ENCODE assay signal across 19 cellular contexts in the genomic region with DNA sequence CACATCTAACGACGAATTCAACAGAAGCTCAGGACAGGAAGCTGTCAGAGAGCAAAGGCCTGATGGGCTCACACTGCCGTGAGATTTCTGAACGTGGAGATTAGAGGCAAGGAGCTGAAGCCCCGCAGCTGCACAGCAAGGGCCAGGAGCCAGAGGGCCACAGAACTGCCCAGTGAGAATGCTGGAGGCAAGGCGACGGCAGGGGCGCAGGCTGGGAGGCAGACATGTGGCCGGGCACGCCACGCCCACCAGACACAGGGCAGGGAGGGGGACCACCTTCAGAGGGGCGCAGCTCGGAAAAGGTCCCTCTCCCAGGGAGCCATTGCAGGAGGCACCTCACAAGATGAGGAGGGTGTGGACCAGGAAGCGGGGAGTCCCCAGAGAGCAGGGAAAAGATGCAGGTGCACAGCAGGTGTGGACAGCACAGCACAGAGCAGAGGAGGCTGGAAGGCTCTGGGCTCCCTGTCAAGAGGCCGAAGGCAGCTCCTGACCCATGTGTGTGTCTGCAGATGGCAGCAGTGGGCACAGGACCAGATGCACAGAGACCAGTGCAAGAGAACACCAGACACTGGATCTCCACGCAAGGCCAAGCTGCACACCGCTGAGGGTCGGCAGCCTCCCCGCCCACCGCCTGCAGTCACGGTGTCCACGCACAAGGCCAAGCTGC. TPM values are rescaled to one million over a fixed set of nuclear protein-coding genes. Genes with fewer than 3 reads are reported as not detected.
DNase-seq lines count a peak whose midpoint lies in the region; ATAC-seq, FAIRE-seq and TF ChIP-seq lines count a peak whose summit lies in the region.
"Had no signal": no experiment of that assay in that cellular context is flagged by ENCODE, and none has a peak within 500 bp of the region (broad histone marks: within the 10 kb centered on the region; RNA-seq: fewer than 3 reads in every experiment).

No MANE protein-coding gene starts in this region.

- no peak for ATAC-seq in WTC11
- ATAC-seq in HepG2: no peak
- ATAC-seq: CD8-positive, alpha-beta T cell; HCT116 had no signal

- no peak overlapping the region for H3K4me2 ChIP-seq in HepG2 (ENCODE audit: low read depth, low read length)

- H3K4me1 ChIP-seq in HepG2 (ENCODE audit: insufficient read depth, low read length): no peaks in the 10 kb centered on the region

- no peak for FAIRE-seq in HepG2 (lab: Jason Lieb, UNC)
- FAIRE-seq: GM12892 had no signal

- CTCF ChIA-PET in WTC11 (lab: Charles Lee) (interaction anchor here (0.9 to 1.0 kb wide), 2 partner anchors 20 to 209 kb away, joined by 3 to 4 read pairs; no protein-coding TSS in a partner anchor), HepG2 (lab: Yijun Ruan, JAX; ENCODE audit: low intra/inter-chr PET ratio, low total read pairs) (no interaction called here)

- H3K27me3 Mint-ChIP-seq in WTC11 (ENCODE audit: low read depth): no peaks in the 10 kb centered on the region

- DNase-seq in G401 (ENCODE audit: low spot score) (peak; percentile 77), WTC11 (ENCODE audit: low spot score) (no peak), HepG2 (ENCODE audit: low spot score) (no peak), substantia nigra (lab: John Stamatoyannopoulos, UW) (peak in 12 of 49 donors; percentile 17 to 65 (median 37)), RPMI8226 (no peak), UCSD-AML1 (lab: John Stamatoyannopoulos, UW; ENCODE audit: unreplicated experiment) (no peak), dermis blood vessel endothelial cell (no peak)
- DNase-seq: ACHN; CD8-positive, alpha-beta T cell; DND-41; GF-D8; KG1; NCI-H1417 treated with DMSO at 0.1 percent for 48 hours; NCI-H1930; NCI-H446; NCI-H69 had no signal

- no peak overlapping the region for H3K27ac ChIP-seq in HepG2 (ENCODE audit: extremely low read length, insufficient read depth, low read length)
- peak overlapping the region; percentile 30 for H3K27ac ChIP-seq in substantia nigra (ENCODE audit: low read depth, low read length, poor library complexity, severe bottlenecking)
- H3K27ac ChIP-seq: SK-N-MC had no signal

- H3K27ac Mint-ChIP-seq in WTC11: peak overlapping the region; percentile 44; the same call in 1 of the 2 replicates
- H3K27ac Mint-ChIP-seq: CD8-positive, alpha-beta T cell had no signal

- peaks cover 3% of the 10 kb centered on the region for H3K79me2 ChIP-seq in HepG2 (ENCODE audit: insufficient read depth, low read length)

- no peaks in the 10 kb centered on the region for H3K36me3 Mint-ChIP-seq in WTC11

- no TSS peak for BruUV-seq in HepG2 (replicated peaks; lab: Mats Ljungman, UMichigan)

- H3K9me3 ChIP-seq in HepG2 (ENCODE audit: low read length): no peaks in the 10 kb centered on the region

- POLR2A ChIA-PET in WTC11 (lab: Charles Lee): no interaction called here
- POLR2A ChIA-PET in HepG2 (lab: Yijun Ruan, JAX): interaction anchor here (0.8 kb wide), 1 partner anchor 30 kb away, joined by 3 read pairs; a partner anchor contains a TSS

- TF ChIP-seq POLR2A in HepG2 (IDR thresholded peaks at IDR 0.05; ENCODE audit: insufficient read depth in 1 of 2, low read depth in 2 of 2, low read length in 2 of 2): no peak

- H2AFZ ChIP-seq in HepG2 (ENCODE audit: low read length): no peak overlapping the region

- intact Hi-C loops in HepG2 (cut with micrococcal nuclease; ENCODE audit: unreplicated experiment): no loop called here

- H3K4me3 Mint-ChIP-seq in WTC11: no peak overlapping the region
- H3K4me3 Mint-ChIP-seq: CD8-positive, alpha-beta T cell had no signal

- H4K20me1 ChIP-seq in HepG2 (ENCODE audit: insufficient read depth, low read length): no peaks in the 10 kb centered on the region; the same call in 1 of the 2 replicates

- TF ChIP-seq CTCF in WTC11 (IDR thresholded peaks at IDR 0.05) (no peak), HepG2 (CRISPR knock-in tag; IDR thresholded peaks at IDR 0.05) (0 out of 2 replicates have a peak, but pooled peaks have one; percentile 19)

- no peak overlapping the region for H3K9ac ChIP-seq in HepG2 (ENCODE audit: insufficient read depth, low read depth, low read length)

- H3K4me3 ChIP-seq in HepG2 (replicated peaks in 1 of 3; ENCODE audit: insufficient read depth in 1 of 3, low read depth in 2 of 3, low read length in 3 of 3): no peak overlapping the region
- H3K4me3 ChIP-seq: SK-N-MC had no signal

- no peak for TF ChIP-seq RAD21 in HepG2 (CRISPR knock-in tag; IDR thresholded peaks at IDR 0.05)

- 95% methylated on average over 15 of the region's 22 CpGs for WGBS in HepG2 (ENCODE audit: low lambda C conversion rate)

- H3K27me3 ChIP-seq in HepG2 (ENCODE audit: control insufficient read depth in 1 of 2, insufficient read depth in 2 of 2, low read length in 2 of 2): no peaks in the 10 kb centered on the region

- peaks cover 1 to 5% of the 10 kb centered on the region in 2 experiments; a peak in 3 of 5 replicates for H3K36me3 ChIP-seq in HepG2 (replicated peaks in 1 of 2; ENCODE audit: control insufficient read depth in 1 of 2, insufficient read depth in 2 of 2, low read length in 2 of 2)

- peaks cover 3% of the 10 kb centered on the region; the same call in 1 of the 2 replicates for H3K4me1 Mint-ChIP-seq in WTC11

- H3K9me3 Mint-ChIP-seq in WTC11: no peaks in the 10 kb centered on the region
- H3K9me3 Mint-ChIP-seq: CD8-positive, alpha-beta T cell had no signal

- in situ Hi-C loops in G401 (cut with HindIII; ENCODE audit: low sequenced_read_pairs) (no loop called here), HepG2 (cut with HindIII; ENCODE audit: extremely low pct_ligation_motif_present, low pct_unique_long_range_greater_than_20kb) (no loop called here)

- TF ChIP-seq EP300 in HepG2 (IDR thresholded peaks at IDR 0.05; ENCODE audit: low read depth in 2 of 2, low read length in 2 of 2) (no peak), HepG2 (CRISPR knock-in tag; IDR thresholded peaks at IDR 0.05; ENCODE audit: borderline replicate concordance) (no peak)

RNA-seq across cellular contexts. Expression of a gene that starts 23.0 kb away (rescaled TPM):
- 40.4 and 42.6 TPM in 2 replicates for total RNA-seq in G401 (2014; rRNA removed; shearing (Covaris generic))
- total RNA-seq in WTC11 (2021) (7.8 to 10.0 TPM (median 8.3 TPM) in 3 replicates), HepG2 (2016; rRNA removed; fragmentation: Illumina TruSeq; extraction: Trizol) (not detected in 2 replicates), dermis blood vessel endothelial cell (68.1 and 81.5 TPM in 2 replicates)
- not detected in 2 replicates for total RNA-seq in HepG2 (2016; cell fraction: cytosol; rRNA removed; fragmentation: Illumina TruSeq; extraction: Trizol; ENCODE audit: low read depth)
- not detected in 2 replicates for total RNA-seq in HepG2 (2016; cell fraction: insoluble cytoplasmic fraction; rRNA removed; fragmentation: Illumina TruSeq; extraction: Trizol)
- total RNA-seq in HepG2 (2016; cell fraction: membrane; rRNA removed; fragmentation: Illumina TruSeq; extraction: Trizol): not detected in 2 replicates
- total RNA-seq in HepG2 (2016; cell fraction: nucleus; rRNA removed; fragmentation: Illumina TruSeq; extraction: Trizol): not detected in 2 replicates
- polyA plus RNA-seq in HepG2 (2011; rRNA removed): not detected in 2 replicates
- polyA plus RNA-seq in HepG2 (2011; cell fraction: cytosol; rRNA removed): not detected in 2 replicates
- not detected in 2 replicates for polyA plus RNA-seq in HepG2 (2011; cell fraction: nucleus; rRNA removed)
- 0.08 and 0.11 TPM in 2 replicates for polyA plus RNA-seq in HepG2 (2012)
- not detected in 2 replicates for polyA plus RNA-seq in HepG2 (2016; cell fraction: cytosol; fragmentation: Illumina TruSeq; extraction: Trizol; ENCODE audit: low read depth)
- polyA plus RNA-seq in HepG2 (2016; cell fraction: insoluble cytoplasmic fraction; fragmentation: Illumina TruSeq; extraction: Trizol; ENCODE audit: low read depth): not detected in 2 replicates
- not detected in 2 replicates for polyA plus RNA-seq in HepG2 (2016; cell fraction: membrane; fragmentation: Illumina TruSeq; extraction: Trizol; ENCODE audit: low read depth)
- polyA plus RNA-seq in HepG2 (2016; cell fraction: nucleus; fragmentation: Illumina TruSeq; extraction: Trizol; ENCODE audit: insufficient read depth, low read depth): not detected in 2 replicates
- polyA minus RNA-seq in HepG2 (2011; rRNA and poly(A)+ RNA removed; ENCODE audit: low replicate concordance): 40.4 TPM in 1 of 2 replicates, not detected in the other
- not detected in 2 replicates for polyA minus RNA-seq in HepG2 (2011; cell fraction: cytosol; rRNA and poly(A)+ RNA removed)
- 0.26 TPM in 1 of 2 replicates, not detected in the other for polyA minus RNA-seq in HepG2 (2011; cell fraction: nucleus; rRNA and poly(A)+ RNA removed)

RNA-seq across cellular contexts. Expression of a gene that starts 29.4 kb away (rescaled TPM):
- 30.3 and 46.8 TPM in 2 replicates for total RNA-seq in G401 (2014; rRNA removed; shearing (Covaris generic))
- total RNA-seq in WTC11 (2021): 23.9 to 26.5 TPM (median 26.4 TPM) in 3 replicates
- total RNA-seq in HepG2 (2016; rRNA removed; fragmentation: Illumina TruSeq; extraction: Trizol): 6.4 and 11.0 TPM in 2 replicates
- total RNA-seq in HepG2 (2016; cell fraction: cytosol; rRNA removed; fragmentation: Illumina TruSeq; extraction: Trizol; ENCODE audit: low read depth): 5.6 and 7.0 TPM in 2 replicates
- 5.9 and 10.9 TPM in 2 replicates for total RNA-seq in HepG2 (2016; cell fraction: insoluble cytoplasmic fraction; rRNA removed; fragmentation: Illumina TruSeq; extraction: Trizol)
- total RNA-seq in HepG2 (2016; cell fraction: membrane; rRNA removed; fragmentation: Illumina TruSeq; extraction: Trizol): 4.2 and 5.2 TPM in 2 replicates
- 11.8 and 16.0 TPM in 2 replicates for total RNA-seq in HepG2 (2016; cell fraction: nucleus; rRNA removed; fragmentation: Illumina TruSeq; extraction: Trizol)
- polyA plus RNA-seq in HepG2 (2011; rRNA removed): 5.1 and 5.7 TPM in 2 replicates
- polyA plus RNA-seq in HepG2 (2011; cell fraction: cytosol; rRNA removed): 3.4 and 3.6 TPM in 2 replicates
- polyA plus RNA-seq in HepG2 (2011; cell fraction: nucleus; rRNA removed): 32.9 and 41.6 TPM in 2 replicates
- 7.1 and 9.1 TPM in 2 replicates for polyA plus RNA-seq in HepG2 (2012)
- polyA plus RNA-seq in HepG2 (2016; cell fraction: cytosol; fragmentation: Illumina TruSeq; extraction: Trizol; ENCODE audit: low read depth): 0.58 and 0.88 TPM in 2 replicates
- 6.9 and 7.1 TPM in 2 replicates for polyA plus RNA-seq in HepG2 (2016; cell fraction: insoluble cytoplasmic fraction; fragmentation: Illumina TruSeq; extraction: Trizol; ENCODE audit: low read depth)
- polyA plus RNA-seq in HepG2 (2016; cell fraction: membrane; fragmentation: Illumina TruSeq; extraction: Trizol; ENCODE audit: low read depth): 1.6 and 1.8 TPM in 2 replicates
- 26.5 and 31.7 TPM in 2 replicates for polyA plus RNA-seq in HepG2 (2016; cell fraction: nucleus; fragmentation: Illumina TruSeq; extraction: Trizol; ENCODE audit: insufficient read depth, low read depth)
- 15.5 TPM in 2 replicates for polyA minus RNA-seq in HepG2 (2011; rRNA and poly(A)+ RNA removed; ENCODE audit: low replicate concordance)
- 6.0 and 7.0 TPM in 2 replicates for polyA minus RNA-seq in HepG2 (2011; cell fraction: cytosol; rRNA and poly(A)+ RNA removed)
- 25.0 and 27.4 TPM in 2 replicates for polyA minus RNA-seq in HepG2 (2011; cell fraction: nucleus; rRNA and poly(A)+ RNA removed)
- total RNA-seq in dermis blood vessel endothelial cell: 56.5 and 71.5 TPM in 2 replicates

RNA-seq across cellular contexts. Expression of a gene that starts 43.2 kb away (rescaled TPM):
- 36.9 and 50.7 TPM in 2 replicates for total RNA-seq in G401 (2014; rRNA removed; shearing (Covaris generic))
- total RNA-seq in WTC11 (2021) (90.7 to 100 TPM (median 98.0 TPM) in 3 replicates), HepG2 (2016; rRNA removed; fragmentation: Illumina TruSeq; extraction: Trizol) (14.6 and 23.6 TPM in 2 replicates), dermis blood vessel endothelial cell (63.6 and 74.0 TPM in 2 replicates)
- 32.3 and 33.7 TPM in 2 replicates for total RNA-seq in HepG2 (2016; cell fraction: cytosol; rRNA removed; fragmentation: Illumina TruSeq; extraction: Trizol; ENCODE audit: low read depth)
- 10.5 and 22.9 TPM in 2 replicates for total RNA-seq in HepG2 (2016; cell fraction: insoluble cytoplasmic fraction; rRNA removed; fragmentation: Illumina TruSeq; extraction: Trizol)
- 48.2 and 50.4 TPM in 2 replicates for total RNA-seq in HepG2 (2016; cell fraction: membrane; rRNA removed; fragmentation: Illumina TruSeq; extraction: Trizol)
- 18.0 and 23.5 TPM in 2 replicates for total RNA-seq in HepG2 (2016; cell fraction: nucleus; rRNA removed; fragmentation: Illumina TruSeq; extraction: Trizol)
- polyA plus RNA-seq in HepG2 (2011; rRNA removed): 27.6 and 33.7 TPM in 2 replicates
- polyA plus RNA-seq in HepG2 (2011; cell fraction: cytosol; rRNA removed): 22.9 and 31.9 TPM in 2 replicates
- polyA plus RNA-seq in HepG2 (2011; cell fraction: nucleus; rRNA removed): 175 and 213 TPM in 2 replicates
- polyA plus RNA-seq in HepG2 (2012): 22.4 and 34.0 TPM in 2 replicates
- 37.2 and 44.2 TPM in 2 replicates for polyA plus RNA-seq in HepG2 (2016; cell fraction: cytosol; fragmentation: Illumina TruSeq; extraction: Trizol; ENCODE audit: low read depth)
- polyA plus RNA-seq in HepG2 (2016; cell fraction: insoluble cytoplasmic fraction; fragmentation: Illumina TruSeq; extraction: Trizol; ENCODE audit: low read depth): 16.9 and 23.7 TPM in 2 replicates
- 47.5 and 52.5 TPM in 2 replicates for polyA plus RNA-seq in HepG2 (2016; cell fraction: membrane; fragmentation: Illumina TruSeq; extraction: Trizol; ENCODE audit: low read depth)
- 55.8 and 60.4 TPM in 2 replicates for polyA plus RNA-seq in HepG2 (2016; cell fraction: nucleus; fragmentation: Illumina TruSeq; extraction: Trizol; ENCODE audit: insufficient read depth, low read depth)
- polyA minus RNA-seq in HepG2 (2011; rRNA and poly(A)+ RNA removed; ENCODE audit: low replicate concordance): 21.1 and 44.9 TPM in 2 replicates
- 12.7 and 16.0 TPM in 2 replicates for polyA minus RNA-seq in HepG2 (2011; cell fraction: cytosol; rRNA and poly(A)+ RNA removed)
- 29.4 and 36.3 TPM in 2 replicates for polyA minus RNA-seq in HepG2 (2011; cell fraction: nucleus; rRNA and poly(A)+ RNA removed)
